ENCODE assay signal across 1 cellular context in the genomic region with DNA sequence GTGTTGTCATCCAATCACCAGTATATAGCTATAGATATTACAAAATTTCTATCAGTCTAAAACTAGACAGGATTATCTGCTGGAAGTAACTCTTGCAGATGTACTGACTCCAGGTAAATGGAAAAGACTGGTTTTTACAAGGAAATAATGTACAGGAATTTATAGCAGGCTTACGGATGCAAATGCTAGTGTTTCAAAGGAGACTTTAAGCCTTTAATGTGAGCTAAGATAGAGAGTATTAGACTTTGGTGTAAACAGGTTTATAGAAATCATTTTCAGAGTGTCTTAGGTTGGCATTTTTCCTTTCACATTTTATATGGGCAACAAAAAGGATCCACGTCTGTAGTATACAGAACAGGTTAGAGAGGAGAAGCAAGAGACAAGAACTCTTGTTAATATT.
TF ChIP-seq lines count a peak whose summit lies in the region.

No MANE protein-coding gene starts in this region.

TF ChIP-seq in GM23338, 12 proteins besides CTCF, POLR2A, EP300 and RAD21 (continued from another document):
- no peak for TF ChIP-seq EZH2 (IDR thresholded peaks at IDR 0.05; ENCODE audit: low read depth, unreplicated experiment)
